ENCODE assay signal across 11 cellular contexts in genomic region chr20:528923-529594, GRCh38.
DNase-seq lines count a peak whose midpoint lies in the region.
"Had no signal": no experiment of that assay in that cellular context is flagged by ENCODE, and none has a peak within 500 bp of the region (broad histone marks: within the 10 kb centered on the region; RNA-seq: fewer than 3 reads in every experiment).

No MANE protein-coding gene starts in this region.

- H3K27me3 ChIP-seq in ACC112 (ENCODE audit: insufficient read depth, low read length), result no peaks in the 10 kb centered on the region

- H3K4me3 ChIP-seq in ACC112 (ENCODE audit: low read depth, low read length), result no peak overlapping the region

- no peak overlapping the region for H2AFZ ChIP-seq in ACC112 (ENCODE audit: low read length, unreplicated experiment)

- H3K36me3 ChIP-seq in ACC112 (ENCODE audit: insufficient read depth, low read length), result peaks cover 28% of the 10 kb centered on the region

- H3K27ac ChIP-seq in ACC112 (ENCODE audit: low read depth, low read length), result peak overlapping the region; percentile 51

- peaks cover 19% of the 10 kb centered on the region for H3K4me1 ChIP-seq in ACC112 (ENCODE audit: control insufficient read depth, insufficient read depth, low read length, unreplicated experiment)

- intact Hi-C loops in posterior cingulate gyrus (cut with DNase I), result no loop called here

- peak; percentile 35 for DNase-seq in GM04504 (ENCODE audit: low read depth)
- DNase-seq in SW480 (ENCODE audit: low spot score), result peak; percentile 80
- peak; percentile 65 for DNase-seq in glomerular visceral epithelial cell (ENCODE audit: extremely low spot score)
- no peak for DNase-seq in NCI-H1694 treated with DMSO at 0.1 percent for 48 hours (lab: John Stamatoyannopoulos, UW)
- no peak for DNase-seq in HuH-7.5 (ENCODE audit: low spot score)
- no peak for DNase-seq in NCI-H345 (lab: John Stamatoyannopoulos, UW)
- no peak for DNase-seq in posterior cingulate gyrus
- DNase-seq: activated gamma-delta T cell, DND-41, NCI-H1694 had no signal

- peaks cover 88% of the 10 kb centered on the region for H3K79me2 ChIP-seq in ACC112 (ENCODE audit: control insufficient read depth, insufficient read depth, low read length, unreplicated experiment)

Comparison
In these comparisons a context has a peak if more than half of its experiments do, and no peak if none do; other contexts are left out.
1. DNase-seq: peak in GM04504 (single experiment), SW480 (single experiment) and glomerular visceral epithelial cell (single experiment); none in NCI-H1694 treated with DMSO at 0.1 percent for 48 hours (single experiment), HuH-7.5 (single experiment), NCI-H345 (single experiment) and posterior cingulate gyrus (0 of 10).